36 cellular contexts compared by ENCODE assay signal in genomic region chr11:50088231-50088630, GRCh38. TPM values are rescaled to one million over a fixed set of nuclear protein-coding genes. Genes with fewer than 3 reads are reported as not detected.
"Had no signal": no experiment of that assay in that cellular context is flagged by ENCODE, and none has a peak within 500 bp of the region (broad histone marks: within the 10 kb centered on the region; RNA-seq: fewer than 3 reads in every experiment).

No MANE protein-coding gene starts in this region.

- ATAC-seq: esophagus mucosa; foreskin keratinocyte; gastroesophageal sphincter; heart left ventricle; left ventricle myocardium superior; lower lobe of right lung; natural killer cell; psoas muscle; right cardiac atrium; stimulated activated effector memory CD8-positive, alpha-beta T cell treated with anti-CD3 and anti-CD28 coated beads, Interleukin-12 subunit alpha, Interleukin-12 subunit beta, amount 100 ng/mL, for 72 hours had no signal

- H3K27ac Mint-ChIP-seq: memory B cell; natural killer cell; stimulated activated effector memory CD8-positive, alpha-beta T cell treated with anti-CD3 and anti-CD28 coated beads, Interleukin-12 subunit alpha, Interleukin-12 subunit beta, amount 100 ng/mL, for 72 hours had no signal

- H3K27me3 ChIP-seq: foreskin keratinocyte, gastroesophageal sphincter, heart left ventricle, hepatocyte, ovary, sigmoid colon, stomach, thyroid gland, vagina had no signal

- H3K36me3 Mint-ChIP-seq: memory B cell; stimulated activated effector memory CD8-positive, alpha-beta T cell treated with anti-CD3 and anti-CD28 coated beads, Interleukin-12 subunit alpha, Interleukin-12 subunit beta, amount 100 ng/mL, for 72 hours had no signal

- H3K4me3 ChIP-seq: gastroesophageal sphincter, heart left ventricle, hepatocyte, lower lobe of right lung, ovary, psoas muscle, sigmoid colon, stomach, thyroid gland, vagina had no signal

- H3K4me3 Mint-ChIP-seq: memory B cell; natural killer cell; stimulated activated effector memory CD8-positive, alpha-beta T cell treated with anti-CD3 and anti-CD28 coated beads, Interleukin-12 subunit alpha, Interleukin-12 subunit beta, amount 100 ng/mL, for 72 hours had no signal

- H3K27me3 Mint-ChIP-seq: memory B cell had no signal

- H3K4me1 Mint-ChIP-seq: memory B cell; natural killer cell; stimulated activated effector memory CD8-positive, alpha-beta T cell treated with anti-CD3 and anti-CD28 coated beads, Interleukin-12 subunit alpha, Interleukin-12 subunit beta, amount 100 ng/mL, for 72 hours had no signal

- H3K27ac ChIP-seq: epithelial cell of prostate, foreskin keratinocyte, gastroesophageal sphincter, heart left ventricle, hepatocyte, lower lobe of right lung, ovary, psoas muscle, sigmoid colon, stomach, thyroid gland, vagina had no signal

- DNase-seq: cortex of kidney; effector CD4-positive, alpha-beta T cell; heart left ventricle; islet precursor cell; kidney glomerular epithelial cell; left ventricle myocardium superior; lower lobe of right lung; natural killer cell; occipital lobe; ovary; posterior cingulate gyrus; psoas muscle; right cardiac atrium; sigmoid colon; stimulated activated CD4-positive, alpha-beta T cell treated with anti-CD3 and anti-CD28 coated beads, Interleukin-2, amount 100 ng/mL, for 24 hours; stimulated activated CD4-positive, alpha-beta T cell treated with anti-CD3 and anti-CD28 coated beads, Interleukin-4, amount 100 ng/mL, for 24 hours; stimulated activated naive CD4-positive, alpha-beta T cell treated with Interleukin-2 at 50 U/mL for 16 hours; stomach; thyroid gland; trophoblast cell had no signal

RNA-seq across cellular contexts. Expression of gene OR4C45, which starts 55.6 kb away (rescaled TPM):
- total RNA-seq: dermis microvascular lymphatic vessel endothelial cell, esophagus mucosa, foreskin keratinocyte, gastroesophageal sphincter, heart left ventricle, hepatocyte, left ventricle myocardium superior, lower lobe of right lung, mononuclear cell, natural killer cell, occipital lobe, ovary, psoas muscle, renal cortical epithelial cell, right cardiac atrium, sigmoid colon, skeletal muscle tissue, stomach, subcutaneous adipose tissue, temporal lobe, thyroid gland, ureter, vagina had no signal
- polyA plus RNA-seq: foreskin keratinocyte, heart left ventricle, hepatocyte, neural cell, ovary, psoas muscle, right cardiac atrium, sigmoid colon, stomach had no signal
